In the genomic region with DNA sequence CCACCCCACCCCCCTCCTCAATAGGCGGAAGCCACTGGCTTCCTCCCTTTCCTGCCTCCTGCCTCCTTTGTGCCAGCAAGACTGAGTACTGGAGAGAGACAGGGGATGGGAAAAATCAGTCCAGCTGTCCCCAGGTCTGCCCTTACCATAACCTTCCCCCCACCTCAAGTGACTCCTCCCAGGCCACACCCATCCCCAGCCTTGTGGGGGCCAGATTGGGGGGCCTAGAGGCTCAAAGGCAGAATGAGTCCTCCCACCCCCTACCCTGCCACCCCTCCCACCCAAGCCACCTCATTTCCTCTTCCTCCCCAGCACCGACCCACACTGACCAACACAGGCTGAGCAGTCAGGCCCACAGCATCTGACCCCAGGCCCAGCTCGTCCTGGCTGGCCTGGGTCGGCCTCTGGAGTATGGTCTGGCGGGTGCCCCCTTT, we compare ENCODE assay signal across 10 cellular contexts. TPM values are rescaled to one million over a fixed set of nuclear protein-coding genes. Genes with fewer than 3 reads are reported as not detected.
DNase-seq lines count a peak whose midpoint lies in the region; ATAC-seq and TF ChIP-seq lines count a peak whose summit lies in the region.
"Had no signal": no experiment of that assay in that cellular context is flagged by ENCODE, and none has a peak within 500 bp of the region (broad histone marks: within the 10 kb centered on the region; RNA-seq: fewer than 3 reads in every experiment).

TSS of gene TIE1 (plus strand) at position 322 of the 434 bp plus-strand sequence. CDS start at position 412, 90 bp downstream.

- no TSS peak for BruUV-seq in Calu3 (replicated peaks; lab: Mats Ljungman, UMichigan)

- H3K18ac ChIP-seq in neuronal stem cell (ENCODE audit: low read length): no peak within 1 kb of the TSS

- POLR2A ChIA-PET in SK-N-SH (lab: Yijun Ruan, JAX): no interaction called here

- TF ChIP-seq EP300 in SK-N-SH (IDR thresholded peaks at IDR 0.05; ENCODE audit: borderline replicate concordance in 1 of 2, low read depth in 1 of 2, low read length in 1 of 2): no peak

- ATAC-seq in Right ventricle myocardium superior (ENCODE audit: poor library complexity) (peak; percentile 52), HG02884 (IDR thresholded peaks at IDR 0.05; ENCODE audit: unreplicated experiment) (no peak)

- no peaks in the 10 kb centered on the region for H4K20me1 ChIP-seq in SK-N-SH (ENCODE audit: insufficient read depth)

- H2AK5ac ChIP-seq in neuronal stem cell (ENCODE audit: low read depth, low read length): peak within 1 kb of the TSS; percentile 65

- H3K4me3 ChIP-seq in neuronal stem cell (ENCODE audit: low read length in 2 of 2): no peak within 1 kb of the TSS
- no peak within 1 kb of the TSS for H3K4me3 ChIP-seq in urinary bladder (ENCODE audit: low read depth, low read length)
- H3K4me3 ChIP-seq in SK-N-SH (ENCODE audit: low read depth in 2 of 2, low read length in 1 of 2): no peak within 1 kb of the TSS

- H3K27ac Mint-ChIP-seq in Calu3 (ENCODE audit: unreplicated experiment): no peak within 1 kb of the TSS
- H3K27ac Mint-ChIP-seq: T-helper 2 cell treated with Interferon-gamma antibody and Interleukin-4, amounts not matched to agents 5 μg/mL and 100 μg/mL, for 36 hours had no signal

- DNase-seq in Right ventricle myocardium superior (peak; percentile 49), neuronal stem cell (ENCODE audit: low spot score) (no peak), SK-N-SH (no peak), Calu3 (no peak)
- DNase-seq: mesenchymal stem cell; stimulated activated CD4-positive, alpha-beta T cell treated with anti-CD3 and anti-CD28 coated beads, Interleukin-15, amount 100 ng/mL, for 24 hours had no signal

- H3K4me1 ChIP-seq in neuronal stem cell (ENCODE audit: control insufficient read depth in 2 of 2, insufficient read depth in 1 of 2, low read depth in 1 of 2, low read length in 2 of 2) (peaks cover 7 to 16% of the 10 kb centered on the region in 2 donors), urinary bladder (ENCODE audit: insufficient read depth) (no peaks in the 10 kb centered on the region), SK-N-SH (ENCODE audit: control insufficient read depth in 1 of 2, insufficient read depth in 2 of 2, low read depth in 1 of 2, low read length in 1 of 2) (no peaks in the 10 kb centered on the region)

- no peak for TF ChIP-seq RAD21 in SK-N-SH (IDR thresholded peaks at IDR 0.05; ENCODE audit: low read length)

- H4K8ac ChIP-seq in neuronal stem cell (ENCODE audit: low read depth, low read length): no peak within 1 kb of the TSS

- no peak within 1 kb of the TSS for H3K4me2 ChIP-seq in neuronal stem cell (ENCODE audit: insufficient read depth, low read length, poor library complexity, severe bottlenecking)
- no peak within 1 kb of the TSS for H3K4me2 ChIP-seq in SK-N-SH

- H3K9me3 ChIP-seq in neuronal stem cell (replicated peaks in 1 of 2; ENCODE audit: control insufficient read depth in 2 of 2, insufficient read depth in 1 of 2, low read depth in 1 of 2, low read length in 2 of 2) (no peaks in the 10 kb centered on the region), SK-N-SH (no peaks in the 10 kb centered on the region)

- H3K23ac ChIP-seq in neuronal stem cell (ENCODE audit: low read depth, low read length, poor library complexity): no peak within 1 kb of the TSS

- H3K4ac ChIP-seq in neuronal stem cell (ENCODE audit: low read length): no peak within 1 kb of the TSS

- intact Hi-C loops in Right ventricle myocardium superior (cut with DNase I): no loop called here
- intact Hi-C loops in Calu3 (cut with micrococcal nuclease; ENCODE audit: unreplicated experiment): no loop called here

- H3K27me3 ChIP-seq in neuronal stem cell (ENCODE audit: control insufficient read depth in 3 of 3, insufficient read depth in 3 of 3, low read depth in 1 of 3, low read length in 3 of 3) (peaks cover 0 to 2% (median 0%) of the 10 kb centered on the region in 3 experiments), SK-N-SH (ENCODE audit: insufficient read depth) (no peaks in the 10 kb centered on the region)

- H3K79me2 ChIP-seq in SK-N-SH (ENCODE audit: insufficient read depth): no peaks in the 10 kb centered on the region

- H3F3A ChIP-seq in SK-N-SH (replicated peaks; ENCODE audit: insufficient read depth): no peaks in the 10 kb centered on the region

- no peak within 1 kb of the TSS for H3K4me3 Mint-ChIP-seq in Calu3 (ENCODE audit: low read depth, unreplicated experiment)
- H3K4me3 Mint-ChIP-seq: T-helper 2 cell treated with Interferon-gamma antibody and Interleukin-4, amounts not matched to agents 5 μg/mL and 100 μg/mL, for 36 hours had no signal

- H2AFZ ChIP-seq in neuronal stem cell (ENCODE audit: low read length) (peak within 1 kb of the TSS; percentile 83), SK-N-SH (ENCODE audit: low read depth) (no peak within 1 kb of the TSS)

- H2BK15ac ChIP-seq in neuronal stem cell (ENCODE audit: low read length): peak within 1 kb of the TSS; percentile 16

- H4K91ac ChIP-seq in neuronal stem cell (ENCODE audit: low read depth, low read length, poor library complexity): no peak within 1 kb of the TSS

- no peaks in the 10 kb centered on the region for H3K9me2 ChIP-seq in SK-N-SH

- H3K9me3 Mint-ChIP-seq in Calu3 (ENCODE audit: low read depth, unreplicated experiment): no peaks in the 10 kb centered on the region
- H3K9me3 Mint-ChIP-seq: T-helper 2 cell treated with Interferon-gamma antibody and Interleukin-4, amounts not matched to agents 5 μg/mL and 100 μg/mL, for 36 hours had no signal

- H3K36me3 ChIP-seq in neuronal stem cell (replicated peaks in 1 of 2; ENCODE audit: control insufficient read depth in 2 of 2, insufficient read depth in 2 of 2, low read length in 2 of 2) (no peaks in the 10 kb centered on the region), urinary bladder (ENCODE audit: insufficient read depth) (no peaks in the 10 kb centered on the region), SK-N-SH (replicated peaks in 1 of 2; ENCODE audit: control insufficient read depth in 1 of 2, insufficient read depth in 2 of 2, low read length in 1 of 2) (no peaks in the 10 kb centered on the region)

- no peak for TF ChIP-seq CTCF in SK-N-SH (IDR thresholded peaks at IDR 0.05)
- TF ChIP-seq CTCF in Calu3 (IDR thresholded peaks at IDR 0.05; ENCODE audit: unreplicated experiment): no peak

- H3K79me1 ChIP-seq in neuronal stem cell (ENCODE audit: low read depth, low read length): no peaks in the 10 kb centered on the region

- peak within 1 kb of the TSS; percentile 63 for H3K27ac ChIP-seq in angular gyrus (ENCODE audit: low read depth, low read length)
- H3K27ac ChIP-seq in neuronal stem cell (replicated peaks; ENCODE audit: low read length): no peak within 1 kb of the TSS
- no peak within 1 kb of the TSS for H3K27ac ChIP-seq in urinary bladder (ENCODE audit: low read depth)
- no peak within 1 kb of the TSS for H3K27ac ChIP-seq in SK-N-SH (ENCODE audit: low read depth in 2 of 2, low read length in 1 of 2)

- H3K36me3 Mint-ChIP-seq in Calu3 (ENCODE audit: insufficient read depth, unreplicated experiment): no peaks in the 10 kb centered on the region

- peaks cover 33% of the 10 kb centered on the region for H3K27me3 Mint-ChIP-seq in Calu3 (ENCODE audit: unreplicated experiment)

- H3K9ac ChIP-seq in neuronal stem cell (ENCODE audit: low read depth, low read length, poor library complexity): no peak within 1 kb of the TSS
- H3K9ac ChIP-seq in SK-N-SH: no peak within 1 kb of the TSS

- CTCF ChIA-PET in SK-N-SH (lab: Yijun Ruan, JAX): no interaction called here
- CTCF ChIA-PET in Calu3 (lab: Charles Lee): no interaction called here

- H2BK5ac ChIP-seq in neuronal stem cell (ENCODE audit: low read length): no peak within 1 kb of the TSS

- H3K14ac ChIP-seq in neuronal stem cell (ENCODE audit: low read length): no peak within 1 kb of the TSS

- H3K4me1 Mint-ChIP-seq in Calu3 (ENCODE audit: low read depth, unreplicated experiment): no peaks in the 10 kb centered on the region

- H2BK12ac ChIP-seq in neuronal stem cell (ENCODE audit: low read length): no peak within 1 kb of the TSS

- no CpG with 5 or more reads among the region's 5 CpGs for WGBS in neuronal stem cell (ENCODE audit: extremely low coverage in 2 of 2, insufficient read length in 2 of 2, insufficient replicate concordance in 1 of 2), 2 donors
- 65% methylated on average over 5 of the region's 5 CpGs for WGBS in urinary bladder
- WGBS in SK-N-SH (ENCODE audit: low lambda C conversion rate): 73% methylated on average over 5 of the region's 5 CpGs

- no peak within 1 kb of the TSS for H2BK120ac ChIP-seq in neuronal stem cell (ENCODE audit: low read depth, low read length)

TF ChIP-seq in SK-N-SH, 30 proteins besides CTCF, POLR2A, EP300 and RAD21 (continues in another document):
- TF ChIP-seq USF2 (IDR thresholded peaks at IDR 0.05; ENCODE audit: borderline replicate concordance, low read depth, low read length): no peak

RNA-seq across cellular contexts. Expression of gene TIE1, which starts in this region (rescaled TPM):
- total RNA-seq in Right ventricle myocardium superior: 18.5 TPM
- polyA plus RNA-seq in neuronal stem cell (2013, experiment 1 of 2): 0.10 TPM
- 0.14 TPM for polyA plus RNA-seq in neuronal stem cell (2013, experiment 2 of 2)
- 38.5 TPM for total RNA-seq in urinary bladder
- polyA plus RNA-seq in urinary bladder: 35.2 TPM
- 0.81 and 1.6 TPM in 2 replicates for polyA plus RNA-seq in SK-N-SH (2012; rRNA removed)
- 0.89 and 1.5 TPM in 2 replicates for polyA plus RNA-seq in SK-N-SH (2012; cell fraction: cytosol; rRNA removed)
- 1.6 and 2.4 TPM in 2 replicates for polyA plus RNA-seq in SK-N-SH (2012; cell fraction: nucleus; rRNA removed)
- not detected in 2 replicates for total RNA-seq in Calu3 (2022)

Comparison
In these comparisons a context has a peak if more than half of its experiments do, and no peak if none do; other contexts are left out.
1. RNA of gene TIE1 (total RNA-seq): 38.5 TPM in urinary bladder (single experiment) and 18.5 TPM in Right ventricle myocardium superior (single experiment); not detected in Calu3; every median in the first group is over 10 times any median in the second.
2. RNA of gene TIE1 (polyA plus RNA-seq): 35.2 TPM in urinary bladder (single experiment); 0.81 to 2.4 TPM in SK-N-SH; every median in the first group is over 10 times any median in the second.